14 cellular contexts compared by ENCODE assay signal in genomic region chr3:108345492-108346205, GRCh38. TPM values are rescaled to one million over a fixed set of nuclear protein-coding genes. Genes with fewer than 3 reads are reported as not detected.
DNase-seq lines count a peak whose midpoint lies in the region; ATAC-seq and TF ChIP-seq lines count a peak whose summit lies in the region.
"Had no signal": no experiment of that assay in that cellular context is flagged by ENCODE, and none has a peak within 500 bp of the region (broad histone marks: within the 10 kb centered on the region; RNA-seq: fewer than 3 reads in every experiment).

No MANE protein-coding gene starts in this region.

- H3K4me3 ChIP-seq in BLaER1 (peak overlapping the region; percentile 1; the same call in 1 of the 2 replicates), OCI-LY1 (ENCODE audit: low read depth, low read length, poor library complexity, severe bottlenecking) (no peak overlapping the region), kidney epithelial cell (ENCODE audit: low read depth, low read length) (no peak overlapping the region)
- H3K4me3 ChIP-seq: stomach had no signal

- no peak overlapping the region for H2AFZ ChIP-seq in OCI-LY1 (ENCODE audit: low read length)

- H3K4me1 Mint-ChIP-seq in stimulated activated naive CD8-positive, alpha-beta T cell treated with anti-CD3 and anti-CD28 coated beads, Interleukin-15, amount 100 ng/mL, for 72 hours, result peaks cover 27% of the 10 kb centered on the region

- H3K27me3 ChIP-seq in BLaER1, result no peaks in the 10 kb centered on the region
- no peaks in the 10 kb centered on the region for H3K27me3 ChIP-seq in OCI-LY1 (ENCODE audit: insufficient read depth, low read length)
- H3K27me3 ChIP-seq in kidney epithelial cell (ENCODE audit: control insufficient read depth, insufficient read depth, low read length), result no peaks in the 10 kb centered on the region
- H3K27me3 ChIP-seq: stomach had no signal

- no peak for TF ChIP-seq CTCF in OCI-LY1 (IDR thresholded peaks at IDR 0.05; ENCODE audit: low read length)
- no peak for TF ChIP-seq CTCF in kidney epithelial cell (IDR thresholded peaks at IDR 0.05; ENCODE audit: insufficient read depth, low read length, poor library complexity, severe bottlenecking)

- no peak for ATAC-seq in stimulated activated naive CD8-positive, alpha-beta T cell treated with anti-CD3 and anti-CD28 coated beads, Interleukin-15, amount 100 ng/mL, for 72 hours
- ATAC-seq: T-helper 17 cell had no signal

- no peak overlapping the region for H3K27ac Mint-ChIP-seq in stimulated activated naive CD8-positive, alpha-beta T cell treated with anti-CD3 and anti-CD28 coated beads, Interleukin-15, amount 100 ng/mL, for 72 hours
- H3K27ac Mint-ChIP-seq: activated CD4-positive, alpha-beta T cell treated with anti-CD3 and anti-CD28 coated beads, Interleukin-2, amount 10 ng/mL, durations not matched to agents 7 days and 5 days; activated T-helper 2 cell treated with anti-CD3 and anti-CD28 coated beads, Interferon-gamma antibody, Interleukin-2, Interleukin-4, amounts not matched to agents 10 μg/mL and 5 μg/mL and 100 μg/mL, durations not matched to agents 14 hours and 24 hours and 36 hours; T-helper 17 cell had no signal

- H3K4me1 ChIP-seq in BLaER1 (peaks cover 40% of the 10 kb centered on the region), OCI-LY1 (ENCODE audit: insufficient read depth, low read length, severe bottlenecking) (peaks cover 27% of the 10 kb centered on the region)
- H3K4me1 ChIP-seq: stomach had no signal

- peaks cover 0 to 8% of the 10 kb centered on the region in 2 donors for H3K9me3 Mint-ChIP-seq in stimulated activated naive CD8-positive, alpha-beta T cell treated with anti-CD3 and anti-CD28 coated beads, Interleukin-15, amount 100 ng/mL, for 72 hours

- no peaks in the 10 kb centered on the region for H3F3A ChIP-seq in OCI-LY1 (ENCODE audit: insufficient read depth, low read length)

- DNase-seq in LHCN-M2 (ENCODE audit: low read depth) (peak; percentile 40), kidney epithelial cell (ENCODE audit: low read depth) (peak; percentile 26), NCI-H1436 (lab: John Stamatoyannopoulos, UW) (no peak), cerebellar nuclear complex (lab: John Stamatoyannopoulos, UW) (no peak), NCI-H1092 treated with DMSO at 0.1 percent for 48 hours (lab: John Stamatoyannopoulos, UW) (no peak)
- no peak for DNase-seq in stimulated activated naive CD8-positive, alpha-beta T cell treated with anti-CD3 and anti-CD28 coated beads, Interleukin-15, amount 100 ng/mL, for 72 hours
- DNase-seq: activated CD4-positive, alpha-beta T cell treated with anti-CD3 and anti-CD28 coated beads, Interleukin-2, amount 10 ng/mL, durations not matched to agents 7 days and 5 days; foreskin melanocyte; NCI-H1694; stomach; T-helper 17 cell had no signal

- H3K27ac ChIP-seq in BLaER1 (peak overlapping the region; percentile 70), OCI-LY1 (ENCODE audit: low read depth, low read length, poor library complexity, severe bottlenecking) (peak overlapping the region; percentile 52)
- H3K27ac ChIP-seq: stomach had no signal

- H3K36me3 ChIP-seq in BLaER1 (no peaks in the 10 kb centered on the region), OCI-LY1 (ENCODE audit: insufficient read depth, low read length) (no peaks in the 10 kb centered on the region), kidney epithelial cell (ENCODE audit: control insufficient read depth, insufficient read depth, low read length) (no peaks in the 10 kb centered on the region)
- H3K36me3 ChIP-seq: stomach had no signal

- no peaks in the 10 kb centered on the region for H4K20me1 ChIP-seq in BLaER1
- H4K20me1 ChIP-seq in OCI-LY1 (ENCODE audit: insufficient read depth, low read length), result no peaks in the 10 kb centered on the region

- no peak overlapping the region for H3K4me3 Mint-ChIP-seq in stimulated activated naive CD8-positive, alpha-beta T cell treated with anti-CD3 and anti-CD28 coated beads, Interleukin-15, amount 100 ng/mL, for 72 hours
- H3K4me3 Mint-ChIP-seq: activated CD4-positive, alpha-beta T cell treated with anti-CD3 and anti-CD28 coated beads, Interleukin-2, amount 10 ng/mL, durations not matched to agents 7 days and 5 days; T-helper 17 cell had no signal

- H3K9me3 ChIP-seq in BLaER1 (no peaks in the 10 kb centered on the region), OCI-LY1 (ENCODE audit: low read length) (no peaks in the 10 kb centered on the region)
- H3K9me3 ChIP-seq: stomach had no signal

- H3K27me3 Mint-ChIP-seq in stimulated activated naive CD8-positive, alpha-beta T cell treated with anti-CD3 and anti-CD28 coated beads, Interleukin-15, amount 100 ng/mL, for 72 hours, result peaks cover 12% of the 10 kb centered on the region
- H3K27me3 Mint-ChIP-seq: T-helper 17 cell had no signal

- H3K9ac ChIP-seq in BLaER1 (no peak overlapping the region), OCI-LY1 (ENCODE audit: low read length) (no peak overlapping the region; the same call in 1 of the 2 replicates)

- no peaks in the 10 kb centered on the region for H3K79me2 ChIP-seq in OCI-LY1 (ENCODE audit: insufficient read depth, low read length)

- H3K9me2 ChIP-seq in OCI-LY1 (ENCODE audit: low read depth, low read length), result no peaks in the 10 kb centered on the region

- peak overlapping the region; percentile 81 for H3K4me2 ChIP-seq in BLaER1
- peak overlapping the region; percentile 33 for H3K4me2 ChIP-seq in OCI-LY1 (ENCODE audit: low read length)

RNA-seq across cellular contexts. Expression of gene HHLA2, which starts 49.3 kb away (rescaled TPM):
- total RNA-seq in LHCN-M2 (2014; rRNA removed) (not detected in 2 replicates), kidney epithelial cell (0.79 TPM in 1 of 2 replicates, not detected in the other)
- polyA plus RNA-seq in LHCN-M2 (2012), result not detected

Comparison
In these comparisons a context has a peak if more than half of its experiments do, and no peak if none do; other contexts are left out.
1. DNase-seq: peak in LHCN-M2 (single experiment) and kidney epithelial cell (single experiment); none in NCI-H1436 (single experiment), cerebellar nuclear complex (0 of 2), NCI-H1092 treated with DMSO at 0.1 percent for 48 hours (single experiment) and stimulated activated naive CD8-positive, alpha-beta T cell treated with anti-CD3 and anti-CD28 coated beads, Interleukin-15, amount 100 ng/mL, for 72 hours (0 of 2).